Comparison of ENCODE assay signal across 32 cellular contexts in genomic region chrX:120137439-120137838, GRCh38. TPM values are rescaled to one million over a fixed set of nuclear protein-coding genes. Genes with fewer than 3 reads are reported as not detected.
DNase-seq lines count a peak whose midpoint lies in the region; ATAC-seq and TF ChIP-seq lines count a peak whose summit lies in the region.
"Had no signal": no experiment of that assay in that cellular context is flagged by ENCODE, and none has a peak within 500 bp of the region (broad histone marks: within the 10 kb centered on the region; RNA-seq: fewer than 3 reads in every experiment).

No MANE protein-coding gene starts in this region.

- H3K27ac Mint-ChIP-seq in HFFc6 (no peak overlapping the region), immature natural killer cell (no peak overlapping the region)
- no peak overlapping the region for H3K27ac Mint-ChIP-seq in activated CD4-positive, alpha-beta T cell treated with anti-CD3 and anti-CD28 coated beads for 36 hours
- H3K27ac Mint-ChIP-seq: activated B cell treated with CpG ODN at 0.5 μM for 24 hours; activated naive CD8-positive, alpha-beta T cell treated with anti-CD3 and anti-CD28 coated beads for 36 hours; activated T-cell treated with anti-CD3 and anti-CD28 coated beads, Interleukin-2, amount 50 U/mL, for 24 hours; CD4-positive, alpha-beta memory T cell; stimulated activated naive B cell treated with anti-CD40 and anti-IgM and Interleukin-4, amounts not matched to agents 10 μg/mL and 1 μg/mL and 100 μg/mL, for 72 hours; type B pancreatic cell had no signal

- H3K4me3 ChIP-seq in BE2C (ENCODE audit: low read depth, low read length) (no peak overlapping the region), fibroblast of villous mesenchyme (ENCODE audit: low read depth, low read length) (no peak overlapping the region)
- H3K4me3 ChIP-seq: ovary, skin epidermis had no signal

- POLR2A ChIA-PET in activated CD4-positive, alpha-beta T cell treated with anti-CD3 and anti-CD28 coated beads for 36 hours (lab: Charles Lee): no interaction called here

- ATAC-seq in activated CD4-positive, alpha-beta T cell treated with anti-CD3 and anti-CD28 coated beads for 36 hours: no peak
- ATAC-seq: left colon; stimulated activated naive B cell treated with anti-CD40 and anti-IgM and Interleukin-4, amounts not matched to agents 10 μg/mL and 1 μg/mL and 100 μg/mL, for 72 hours had no signal

- peak; percentile 14; the same call in 1 of the 2 replicates for TF ChIP-seq CTCF in BE2C (IDR thresholded peaks at IDR 0.05; ENCODE audit: low read depth, low read length)
- TF ChIP-seq CTCF in HFFc6 (IDR thresholded peaks at IDR 0.05): peak; percentile 24; the same call in 1 of the 2 replicates
- TF ChIP-seq CTCF in fibroblast of villous mesenchyme (IDR thresholded peaks at IDR 0.05; ENCODE audit: insufficient read depth, low read depth, low read length): peak; percentile 17

- intact Hi-C loops in activated CD4-positive, alpha-beta T cell treated with anti-CD3 and anti-CD28 coated beads for 36 hours (cut with DNase I, micrococcal nuclease): loop anchor here in 1 of 2 experiments (10.0 kb wide), 1 partner anchor 233 kb away; no protein-coding TSS in a partner anchor

- no peaks in the 10 kb centered on the region for H3K36me3 Mint-ChIP-seq in HFFc6 (ENCODE audit: low read depth)
- H3K36me3 Mint-ChIP-seq in activated CD4-positive, alpha-beta T cell treated with anti-CD3 and anti-CD28 coated beads for 36 hours (ENCODE audit: low read depth): no peaks in the 10 kb centered on the region
- no peaks in the 10 kb centered on the region for H3K36me3 Mint-ChIP-seq in immature natural killer cell
- H3K36me3 Mint-ChIP-seq: activated naive CD8-positive, alpha-beta T cell treated with anti-CD3 and anti-CD28 coated beads for 36 hours; CD4-positive, alpha-beta memory T cell; stimulated activated naive B cell treated with anti-CD40 and anti-IgM and Interleukin-4, amounts not matched to agents 10 μg/mL and 1 μg/mL and 100 μg/mL, for 72 hours; type B pancreatic cell had no signal

- H3K4me1 Mint-ChIP-seq in HFFc6 (ENCODE audit: low read depth) (no peaks in the 10 kb centered on the region), immature natural killer cell (peaks cover 2 to 8% of the 10 kb centered on the region in 2 donors)
- no peaks in the 10 kb centered on the region for H3K4me1 Mint-ChIP-seq in activated CD4-positive, alpha-beta T cell treated with anti-CD3 and anti-CD28 coated beads for 36 hours
- H3K4me1 Mint-ChIP-seq: activated B cell treated with CpG ODN at 0.5 μM for 24 hours, nephron progenitor cell had no signal

- H3K27me3 Mint-ChIP-seq in HFFc6 (ENCODE audit: insufficient read depth) (peaks cover 9% of the 10 kb centered on the region), immature natural killer cell (ENCODE audit: low read depth in 3 of 3) (no peaks in the 10 kb centered on the region)
- H3K27me3 Mint-ChIP-seq in activated CD4-positive, alpha-beta T cell treated with anti-CD3 and anti-CD28 coated beads for 36 hours: no peaks in the 10 kb centered on the region
- H3K27me3 Mint-ChIP-seq: activated B cell treated with CpG ODN at 0.5 μM for 24 hours; activated naive CD8-positive, alpha-beta T cell treated with anti-CD3 and anti-CD28 coated beads for 36 hours; CD4-positive, alpha-beta memory T cell; type B pancreatic cell had no signal

- H3K9me3 Mint-ChIP-seq in HFFc6 (no peaks in the 10 kb centered on the region), immature natural killer cell (no peaks in the 10 kb centered on the region)
- no peaks in the 10 kb centered on the region for H3K9me3 Mint-ChIP-seq in activated CD4-positive, alpha-beta T cell treated with anti-CD3 and anti-CD28 coated beads for 36 hours (ENCODE audit: low read depth)
- H3K9me3 Mint-ChIP-seq: activated B cell treated with CpG ODN at 0.5 μM for 24 hours; activated naive CD8-positive, alpha-beta T cell treated with anti-CD3 and anti-CD28 coated beads for 36 hours; activated T-cell treated with anti-CD3 and anti-CD28 coated beads, Interleukin-2, amount 50 U/mL, for 24 hours; CD4-positive, alpha-beta memory T cell; stimulated activated naive B cell treated with anti-CD40 and anti-IgM and Interleukin-4, amounts not matched to agents 10 μg/mL and 1 μg/mL and 100 μg/mL, for 72 hours; type B pancreatic cell had no signal

- H3K4me3 Mint-ChIP-seq in HFFc6: peak overlapping the region; percentile 34
- H3K4me3 Mint-ChIP-seq in activated CD4-positive, alpha-beta T cell treated with anti-CD3 and anti-CD28 coated beads for 36 hours: no peak overlapping the region
- no peak overlapping the region for H3K4me3 Mint-ChIP-seq in immature natural killer cell
- H3K4me3 Mint-ChIP-seq: activated B cell treated with CpG ODN at 0.5 μM for 24 hours; activated naive CD8-positive, alpha-beta T cell treated with anti-CD3 and anti-CD28 coated beads for 36 hours; activated T-cell treated with anti-CD3 and anti-CD28 coated beads, Interleukin-2, amount 50 U/mL, for 24 hours; CD4-positive, alpha-beta memory T cell; nephron progenitor cell; stimulated activated naive B cell treated with anti-CD40 and anti-IgM and Interleukin-4, amounts not matched to agents 10 μg/mL and 1 μg/mL and 100 μg/mL, for 72 hours; type B pancreatic cell had no signal

- no peaks in the 10 kb centered on the region for H3K4me1 ChIP-seq in BE2C

- H3K9me3 ChIP-seq in BE2C: no peaks in the 10 kb centered on the region
- H3K9me3 ChIP-seq: ovary had no signal

- no peaks in the 10 kb centered on the region for H3K27me3 ChIP-seq in BE2C
- H3K27me3 ChIP-seq: ovary had no signal

- CTCF ChIA-PET in activated CD4-positive, alpha-beta T cell treated with anti-CD3 and anti-CD28 coated beads for 36 hours (lab: Charles Lee): no interaction called here

- H3K36me3 ChIP-seq in BE2C: no peaks in the 10 kb centered on the region
- H3K36me3 ChIP-seq: ovary had no signal

- no peak for DNase-seq in BE2C
- no peak for DNase-seq in HFFc6
- peak; percentile 11 for DNase-seq in RKO (ENCODE audit: low spot score)
- no peak for DNase-seq in fibroblast of villous mesenchyme (ENCODE audit: low read depth)
- no peak for DNase-seq in activated CD4-positive, alpha-beta T cell treated with anti-CD3 and anti-CD28 coated beads for 36 hours
- no peak for DNase-seq in immature natural killer cell
- DNase-seq in NCI-H1105 treated with DMSO at 0.1 percent for 48 hours (lab: John Stamatoyannopoulos, UW): no peak
- DNase-seq: activated B cell treated with CpG ODN at 0.5 μM for 24 hours; activated CD4-positive, alpha-beta T cell treated with anti-CD3 and anti-CD28 coated beads, Interleukin-2, amount 50 U/mL, for 1 hour; activated gamma-delta T cell; activated naive CD8-positive, alpha-beta T cell treated with anti-CD3 and anti-CD28 coated beads for 36 hours; activated T-cell treated with anti-CD3 and anti-CD28 coated beads, Interleukin-2, amount 50 U/mL, for 24 hours; anterior cingulate cortex; CD4-positive, alpha-beta memory T cell; hypothalamus; Karpas-422; left colon; mammary epithelial cell; NCI-H146; NCI-H774; nephron progenitor cell; ovary; SIG-M5; stimulated activated naive B cell treated with anti-CD40 and anti-IgM and Interleukin-4, amounts not matched to agents 10 μg/mL and 1 μg/mL and 100 μg/mL, for 72 hours; substantia nigra; T1000 had no signal

RNA-seq across cellular contexts. Expression of gene RHOXF2, which starts 21.0 kb away (rescaled TPM):
- polyA plus RNA-seq in BE2C (2012; ENCODE audit: insufficient read depth, insufficient read length, low read depth): not detected
- not detected for total RNA-seq in HFFc6 (2021; fragmentation: NEBNext Ultra II Directional; extraction: Animal tissue kit (Norgen Biotek cat#: 25700))
- total RNA-seq in fibroblast of villous mesenchyme: 0.32 TPM in 1 of 2 replicates, not detected in the other
- not detected for total RNA-seq in activated CD4-positive, alpha-beta T cell treated with anti-CD3 and anti-CD28 coated beads for 36 hours
- under 1 TPM in 1 of 3 donors, not detected in 2; 0.12 TPM for polyA plus RNA-seq in immature natural killer cell
- total RNA-seq: activated B cell treated with CpG ODN at 0.5 μM for 24 hours; activated naive CD8-positive, alpha-beta T cell treated with anti-CD3 and anti-CD28 coated beads for 36 hours; bronchial epithelial cell; CD4-positive, alpha-beta memory T cell; H4; left colon; mammary epithelial cell; OCI-LY7; renal cortical epithelial cell had no signal
- polyA plus RNA-seq: mammary epithelial cell, ovary had no signal

RNA-seq across cellular contexts. Expression of gene RHOXF1, which starts 21.7 kb away (rescaled TPM):
- 3.3 TPM for polyA plus RNA-seq in BE2C (2012; ENCODE audit: insufficient read depth, insufficient read length, low read depth)
- total RNA-seq in HFFc6 (2021; fragmentation: NEBNext Ultra II Directional; extraction: Animal tissue kit (Norgen Biotek cat#: 25700)): not detected
- not detected in 2 replicates for total RNA-seq in fibroblast of villous mesenchyme
- total RNA-seq in activated CD4-positive, alpha-beta T cell treated with anti-CD3 and anti-CD28 coated beads for 36 hours: not detected
- polyA plus RNA-seq in immature natural killer cell: not detected
- total RNA-seq: activated B cell treated with CpG ODN at 0.5 μM for 24 hours; activated naive CD8-positive, alpha-beta T cell treated with anti-CD3 and anti-CD28 coated beads for 36 hours; bronchial epithelial cell; H4; mammary epithelial cell; renal cortical epithelial cell had no signal
- polyA plus RNA-seq: mammary epithelial cell had no signal

RNA-seq across cellular contexts. Expression of gene RHOXF2B, which starts 59.9 kb away (rescaled TPM):
- not detected for polyA plus RNA-seq in BE2C (2012; ENCODE audit: insufficient read depth, insufficient read length, low read depth)
- total RNA-seq in HFFc6 (2021; fragmentation: NEBNext Ultra II Directional; extraction: Animal tissue kit (Norgen Biotek cat#: 25700)): not detected
- not detected in 2 replicates for total RNA-seq in fibroblast of villous mesenchyme
- total RNA-seq in activated CD4-positive, alpha-beta T cell treated with anti-CD3 and anti-CD28 coated beads for 36 hours: not detected
- polyA plus RNA-seq in immature natural killer cell: not detected
- total RNA-seq: activated B cell treated with CpG ODN at 0.5 μM for 24 hours; activated naive CD8-positive, alpha-beta T cell treated with anti-CD3 and anti-CD28 coated beads for 36 hours; bronchial epithelial cell; CD4-positive, alpha-beta memory T cell; H4; left colon; mammary epithelial cell; OCI-LY7; renal cortical epithelial cell had no signal
- polyA plus RNA-seq: mammary epithelial cell had no signal
